In genomic region chr10:84294766-84295447, GRCh38 we compare ENCODE assay signal across 14 cellular contexts. TPM values are rescaled to one million over a fixed set of nuclear protein-coding genes. Genes with fewer than 3 reads are reported as not detected.
DNase-seq lines count a peak whose midpoint lies in the region; ATAC-seq and TF ChIP-seq lines count a peak whose summit lies in the region.
"Had no signal": no experiment of that assay in that cellular context is flagged by ENCODE, and none has a peak within 500 bp of the region (broad histone marks: within the 10 kb centered on the region; RNA-seq: fewer than 3 reads in every experiment).

No MANE protein-coding gene starts in this region.

- no peak for TF ChIP-seq RAD21 in SK-N-SH (IDR thresholded peaks at IDR 0.05; ENCODE audit: low read length)

- no peak overlapping the region for H3K4me3 Mint-ChIP-seq in activated T-cell treated with anti-CD3 and anti-CD28 coated beads, Interleukin-2, amount 50 U/mL, for 24 hours
- H3K4me3 Mint-ChIP-seq in GM23338 = no peak overlapping the region
- peak overlapping the region in 1 of 2 donors; percentile 47 for H3K4me3 Mint-ChIP-seq in stimulated activated naive CD8-positive, alpha-beta T cell treated with anti-CD3 and anti-CD28 coated beads, Interleukin-15, amount 100 ng/mL, for 72 hours

- H3F3A ChIP-seq in GM23338 (replicated peaks; ENCODE audit: low read depth) (0 out of 2 replicates have a peak, but pooled peaks cover 13% of the 10 kb centered on the region), SK-N-SH (replicated peaks; ENCODE audit: insufficient read depth) (peaks cover 7% of the 10 kb centered on the region)

- H3K36me3 Mint-ChIP-seq in activated T-cell treated with anti-CD3 and anti-CD28 coated beads, Interleukin-2, amount 50 U/mL, for 24 hours (ENCODE audit: low read depth) = no peaks in the 10 kb centered on the region
- no peaks in the 10 kb centered on the region; the same call in 2 of the 3 replicates for H3K36me3 Mint-ChIP-seq in GM23338 (ENCODE audit: low read depth)

- H3K27me3 ChIP-seq in GM23338 (ENCODE audit: insufficient read depth) (no peaks in the 10 kb centered on the region), SK-N-SH (ENCODE audit: insufficient read depth) (no peaks in the 10 kb centered on the region)
- H3K27me3 ChIP-seq: uterus had no signal

- no peak for DNase-seq in activated T-cell treated with anti-CD3 and anti-CD28 coated beads, Interleukin-2, amount 50 U/mL, for 24 hours
- no peak for DNase-seq in activated T-cell treated with anti-CD3 and anti-CD28 coated beads, Interleukin-2, amount 50 U/mL, for 48 hours
- DNase-seq in GM23338 (ENCODE audit: low spot score) (no peak), SK-N-SH (no peak), Right ventricle myocardium inferior (ENCODE audit: missing footprints) (no peak), islet precursor cell (no peak)
- peak in 1 of 2 donors; percentile 34 for DNase-seq in stimulated activated naive CD8-positive, alpha-beta T cell treated with anti-CD3 and anti-CD28 coated beads, Interleukin-15, amount 100 ng/mL, for 72 hours
- DNase-seq: psoas muscle, Right ventricle myocardium superior, uterus had no signal

- no peak for TF ChIP-seq EP300 in SK-N-SH (IDR thresholded peaks at IDR 0.05; ENCODE audit: borderline replicate concordance in 1 of 2, low read depth in 1 of 2, low read length in 1 of 2)

- ATAC-seq in GM23338 (no peak), HG03520 (IDR thresholded peaks at IDR 0.05; ENCODE audit: unreplicated experiment) (peak; percentile 85), Right ventricle myocardium inferior (no peak)
- peak; percentile 84 for ATAC-seq in stimulated activated naive CD8-positive, alpha-beta T cell treated with anti-CD3 and anti-CD28 coated beads, Interleukin-15, amount 100 ng/mL, for 72 hours
- ATAC-seq: psoas muscle had no signal

- no peaks in the 10 kb centered on the region for H3K27me3 Mint-ChIP-seq in activated T-cell treated with anti-CD3 and anti-CD28 coated beads, Interleukin-2, amount 50 U/mL, for 24 hours
- H3K27me3 Mint-ChIP-seq in GM23338 (ENCODE audit: insufficient read depth, low read depth, poor library complexity) = peaks cover 7% of the 10 kb centered on the region
- peaks cover 12% of the 10 kb centered on the region for H3K27me3 Mint-ChIP-seq in stimulated activated naive CD8-positive, alpha-beta T cell treated with anti-CD3 and anti-CD28 coated beads, Interleukin-15, amount 100 ng/mL, for 72 hours

- H3K9me2 ChIP-seq in GM23338 (ENCODE audit: insufficient read depth) (peaks cover 6% of the 10 kb centered on the region; the same call in 1 of the 2 replicates), SK-N-SH (no peaks in the 10 kb centered on the region)

- intact Hi-C loops in Right ventricle myocardium inferior (cut with DNase I) = no loop called here

- H3K4me2 ChIP-seq in GM23338 (no peak overlapping the region), SK-N-SH (no peak overlapping the region)

- peaks cover 38% of the 10 kb centered on the region for H3K4me1 ChIP-seq in GM23338 (ENCODE audit: insufficient read depth)
- peaks cover 7 to 15% of the 10 kb centered on the region in 2 experiments; a peak in 2 of 4 replicates for H3K4me1 ChIP-seq in SK-N-SH (ENCODE audit: control insufficient read depth in 1 of 2, insufficient read depth in 2 of 2, low read depth in 1 of 2, low read length in 1 of 2)
- H3K4me1 ChIP-seq: psoas muscle, uterus had no signal

- CTCF ChIA-PET in SK-N-SH (lab: Yijun Ruan, JAX) = no interaction called here

- H3K27ac Mint-ChIP-seq in activated T-cell treated with anti-CD3 and anti-CD28 coated beads, Interleukin-2, amount 50 U/mL, for 24 hours = peak overlapping the region; percentile 1
- H3K27ac Mint-ChIP-seq in GM23338 = no peak overlapping the region
- H3K27ac Mint-ChIP-seq in stimulated activated naive CD8-positive, alpha-beta T cell treated with anti-CD3 and anti-CD28 coated beads, Interleukin-15, amount 100 ng/mL, for 72 hours = peak overlapping the region in 1 of 2 donors; percentile 87

- H2AFZ ChIP-seq in GM23338 (no peak overlapping the region), SK-N-SH (ENCODE audit: low read depth) (no peak overlapping the region)

- no peaks in the 10 kb centered on the region for H3K79me2 ChIP-seq in GM23338 (replicated peaks; ENCODE audit: insufficient read depth)
- no peaks in the 10 kb centered on the region for H3K79me2 ChIP-seq in SK-N-SH (ENCODE audit: insufficient read depth)

- 78% methylated on average over 1 of the region's 1 CpG for WGBS in SK-N-SH (ENCODE audit: low lambda C conversion rate)

- peaks cover 21% of the 10 kb centered on the region for H3K4me1 Mint-ChIP-seq in activated T-cell treated with anti-CD3 and anti-CD28 coated beads, Interleukin-2, amount 50 U/mL, for 24 hours (ENCODE audit: low read depth)
- peaks cover 30% of the 10 kb centered on the region for H3K4me1 Mint-ChIP-seq in GM23338
- H3K4me1 Mint-ChIP-seq in stimulated activated naive CD8-positive, alpha-beta T cell treated with anti-CD3 and anti-CD28 coated beads, Interleukin-15, amount 100 ng/mL, for 72 hours = peaks cover 21% of the 10 kb centered on the region

- H3K9me3 ChIP-seq in SK-N-SH = no peaks in the 10 kb centered on the region
- H3K9me3 ChIP-seq: psoas muscle, uterus had no signal

- H4K20me1 ChIP-seq in GM23338 (replicated peaks; ENCODE audit: insufficient read depth) (no peaks in the 10 kb centered on the region), SK-N-SH (ENCODE audit: insufficient read depth) (no peaks in the 10 kb centered on the region)

- POLR2A ChIA-PET in SK-N-SH (lab: Yijun Ruan, JAX) = no interaction called here

- no peak overlapping the region for H3K9ac ChIP-seq in SK-N-SH

- no peaks in the 10 kb centered on the region for H3K9me3 Mint-ChIP-seq in activated T-cell treated with anti-CD3 and anti-CD28 coated beads, Interleukin-2, amount 50 U/mL, for 24 hours
- H3K9me3 Mint-ChIP-seq in GM23338 = no peaks in the 10 kb centered on the region
- no peaks in the 10 kb centered on the region for H3K9me3 Mint-ChIP-seq in stimulated activated naive CD8-positive, alpha-beta T cell treated with anti-CD3 and anti-CD28 coated beads, Interleukin-15, amount 100 ng/mL, for 72 hours

- H3K27ac ChIP-seq in GM23338 (ENCODE audit: low read depth) (peak overlapping the region; percentile 77; the same call in 1 of the 2 replicates), SK-N-SH (ENCODE audit: low read depth in 2 of 2, low read length in 1 of 2) (no peak overlapping the region)
- H3K27ac ChIP-seq: psoas muscle, uterus had no signal

- TF ChIP-seq CTCF in GM23338 (conservative IDR thresholded peaks at IDR 0.05; ENCODE audit: low read depth in 2 of 2) (no peak), SK-N-SH (IDR thresholded peaks at IDR 0.05) (no peak)

- H3K36me3 ChIP-seq in GM23338 (ENCODE audit: insufficient read depth) = no peaks in the 10 kb centered on the region
- H3K36me3 ChIP-seq in SK-N-SH (replicated peaks in 1 of 2; ENCODE audit: control insufficient read depth in 1 of 2, insufficient read depth in 2 of 2, low read length in 1 of 2) = no peaks in the 10 kb centered on the region
- H3K36me3 ChIP-seq: uterus had no signal

- H3K4me3 ChIP-seq in GM23338 (no peak overlapping the region), SK-N-SH (ENCODE audit: low read depth in 2 of 2, low read length in 1 of 2) (no peak overlapping the region)
- H3K4me3 ChIP-seq: psoas muscle, uterus had no signal

TF ChIP-seq in GM23338, 12 proteins besides CTCF, POLR2A, EP300 and RAD21 (continues in another document):
- TF ChIP-seq ZNF114 (CRISPR knock-in tag; IDR thresholded peaks at IDR 0.05) (no peak), EZH2 (IDR thresholded peaks at IDR 0.05; ENCODE audit: low read depth, unreplicated experiment) (no peak)

TF ChIP-seq in SK-N-SH, 30 proteins besides CTCF, POLR2A, EP300 and RAD21:
- TF ChIP-seq JUND (IDR thresholded peaks at IDR 0.05) = no peak
- no peak for TF ChIP-seq TEAD4 (IDR thresholded peaks at IDR 0.05; ENCODE audit: borderline replicate concordance, insufficient read depth)

RNA-seq across cellular contexts. Expression of gene CCSER2, which starts 33.5 kb away (rescaled TPM):
- total RNA-seq in GM23338 (2014; rRNA removed; shearing (Covaris generic)) = 30.6 and 33.8 TPM in 2 replicates
- 25.4 and 37.2 TPM in 2 replicates for polyA plus RNA-seq in GM23338 (2016; fragmentation: Nextera tagmentation; extraction: Ambion mirVana)
- 8.5 and 12.2 TPM in 2 replicates for polyA plus RNA-seq in SK-N-SH (2012; rRNA removed)
- polyA plus RNA-seq in SK-N-SH (2012; cell fraction: cytosol; rRNA removed) = 11.3 and 13.8 TPM in 2 replicates
- 3.7 and 10.9 TPM in 2 replicates for polyA plus RNA-seq in SK-N-SH (2012; cell fraction: nucleus; rRNA removed)
- total RNA-seq in Right ventricle myocardium inferior = 163 TPM

RNA-seq across cellular contexts. Expression of gene RGR, which starts 50.1 kb away (rescaled TPM):
- not detected in 2 replicates for total RNA-seq in GM23338 (2014; rRNA removed; shearing (Covaris generic))
- not detected in 2 replicates for polyA plus RNA-seq in GM23338 (2016; fragmentation: Nextera tagmentation; extraction: Ambion mirVana)
- polyA plus RNA-seq in SK-N-SH (2012; rRNA removed) = not detected in 2 replicates
- not detected in 2 replicates for polyA plus RNA-seq in SK-N-SH (2012; cell fraction: cytosol; rRNA removed)
- polyA plus RNA-seq in SK-N-SH (2012; cell fraction: nucleus; rRNA removed) = not detected in 2 replicates
- 1.9 TPM for total RNA-seq in Right ventricle myocardium inferior
- total RNA-seq: activated CD8-positive, alpha-beta memory T cell treated with anti-CD3 and anti-CD28 coated beads for 36 hours; bronchial epithelial cell; Daoy; psoas muscle; uterus had no signal

RNA-seq across cellular contexts. Expression of gene LRIT1, which starts 53.6 kb away (rescaled TPM):
- 0.07 TPM in 1 of 2 replicates, not detected in the other for total RNA-seq in GM23338 (2014; rRNA removed; shearing (Covaris generic))
- polyA plus RNA-seq in GM23338 (2016; fragmentation: Nextera tagmentation; extraction: Ambion mirVana) (not detected in 2 replicates), SK-N-SH (2012; rRNA removed) (not detected in 2 replicates)
- polyA plus RNA-seq in SK-N-SH (2012; cell fraction: cytosol; rRNA removed) = not detected in 2 replicates
- not detected in 2 replicates for polyA plus RNA-seq in SK-N-SH (2012; cell fraction: nucleus; rRNA removed)
- not detected for total RNA-seq in Right ventricle myocardium inferior
- total RNA-seq: activated CD8-positive, alpha-beta memory T cell treated with anti-CD3 and anti-CD28 coated beads for 36 hours; bronchial epithelial cell; Daoy; psoas muscle; uterus had no signal
- polyA plus RNA-seq: psoas muscle had no signal

Comparison
In these comparisons a context has a peak if more than half of its experiments do, and no peak if none do; other contexts are left out.
1. ATAC-seq: peak in HG03520 (single experiment) and stimulated activated naive CD8-positive, alpha-beta T cell treated with anti-CD3 and anti-CD28 coated beads, Interleukin-15, amount 100 ng/mL, for 72 hours (single experiment); none in GM23338 (single experiment) and Right ventricle myocardium inferior (single experiment).